20 cellular contexts compared by ENCODE assay signal in the genomic region with DNA sequence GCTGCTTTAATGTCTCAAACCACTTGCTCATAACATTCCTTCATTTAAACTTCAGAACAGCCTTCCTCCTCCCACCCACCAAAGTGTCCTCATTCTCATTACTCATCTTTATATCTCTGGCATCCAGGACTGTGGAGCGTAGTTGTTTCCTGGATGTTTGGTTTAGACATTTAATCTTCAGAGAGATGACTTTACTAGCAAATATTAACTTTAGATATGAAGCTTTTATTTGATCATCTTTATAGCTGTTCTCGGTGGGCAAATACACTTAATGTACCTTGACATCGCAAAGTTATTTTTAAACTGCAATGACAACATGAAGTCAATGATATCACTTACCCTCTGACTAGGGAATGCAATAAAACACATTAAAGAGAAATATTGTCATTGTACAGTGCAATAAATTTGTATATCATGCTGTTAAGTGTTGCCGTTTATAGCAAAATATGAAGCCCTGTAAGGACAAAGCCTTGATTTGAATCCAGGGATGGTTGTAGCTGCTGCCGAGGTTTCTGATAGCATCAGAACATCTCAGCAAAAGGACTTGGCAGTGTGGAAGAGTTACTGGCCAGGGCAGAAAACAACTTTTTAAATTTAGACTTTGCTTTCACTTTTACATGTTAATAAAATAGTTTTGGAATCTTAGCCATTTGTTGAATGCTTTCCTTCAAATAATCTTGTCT. TPM values are rescaled to one million over a fixed set of nuclear protein-coding genes. Genes with fewer than 3 reads are reported as not detected.
A peak's percentile ranks its signal among the peaks of the same experiment; 100 is the strongest.
DNase-seq lines count a peak whose midpoint lies in the region; TF ChIP-seq lines count a peak whose summit lies in the region.
"Had no signal": no experiment of that assay in that cellular context is flagged by ENCODE, and none has a peak within 500 bp of the region (broad histone marks: within the 10 kb centered on the region; RNA-seq: fewer than 3 reads in every experiment).

No MANE protein-coding gene starts in this region.

- H3K36me3 ChIP-seq in MG63 (no peaks in the 10 kb centered on the region), ovary (no peaks in the 10 kb centered on the region), ascending aorta (no peaks in the 10 kb centered on the region)
- H3K36me3 ChIP-seq: heart left ventricle had no signal

- no peak overlapping the region for H3K27ac ChIP-seq in ovary
- no peak overlapping the region for H3K27ac ChIP-seq in ascending aorta
- H3K27ac ChIP-seq: RWPE1 had no signal

- no peak for TF ChIP-seq CTCF in ovary (IDR thresholded peaks at IDR 0.05)
- TF ChIP-seq CTCF in ascending aorta (IDR thresholded peaks at IDR 0.05): no peak

- intact Hi-C loops in ovary (cut with DNase I): loop anchor here in 1 of 4 donors (5.0 kb wide), 1 partner anchor 62 kb away; no protein-coding TSS in a partner anchor
- intact Hi-C loops in ascending aorta (cut with DNase I): no loop called here

- H3K4me3 ChIP-seq in MG63 (peak overlapping the region; percentile 1; the same call in 1 of the 2 replicates), ovary (peak overlapping the region; percentile 9), ascending aorta (no peak overlapping the region)
- H3K4me3 ChIP-seq: heart left ventricle had no signal

- WGBS in ovary, 3 donors: 5 to 9% (median 9%) methylated on average over 5 of the region's 5 CpGs

- TF ChIP-seq POLR2A in ovary (IDR thresholded peaks at IDR 0.05): no peak

- H3K27me3 ChIP-seq in MG63 (no peaks in the 10 kb centered on the region), ovary (no peaks in the 10 kb centered on the region), ascending aorta (no peaks in the 10 kb centered on the region)

- DNase-seq in DMS53 treated with DMSO at 0.1 percent for 48 hours (lab: John Stamatoyannopoulos, UW; ENCODE audit: unreplicated experiment) (peak; percentile 25), MG63 (peak; percentile 39), fibroblast of gingiva (ENCODE audit: low read depth) (peak; percentile 14), ovary (no peak), medulla oblongata (ENCODE audit: extremely low spot score) (no peak), amygdala (lab: John Stamatoyannopoulos, UW) (no peak), epidermal melanocyte (ENCODE audit: insufficient read length, low spot score) (no peak), ascending aorta (ENCODE audit: low spot score in 2 of 2) (no peak)
- DNase-seq: activated CD4-positive, alpha-beta T cell treated with anti-CD3 and anti-CD28 coated beads, Interleukin-2, amount 50 U/mL, for 1 hour; activated T-cell treated with anti-CD3 and anti-CD28 coated beads, Interleukin-2, amount 50 U/mL, for 72 hours; aorta; effector CD8-positive, alpha-beta T cell; heart left ventricle; NCI-H1436; NCI-H526 treated with DMSO at 0.1 percent for 48 hours; stimulated activated naive CD8-positive, alpha-beta T cell treated with anti-CD3 and anti-CD28 coated beads, Interleukin-15, Interleukin-2, amounts not matched to agents 100 U/mL and 50 U/mL, for 24 hours had no signal

- TF ChIP-seq EP300 in ovary (IDR thresholded peaks at IDR 0.05): no peak

- H3K4me1 ChIP-seq in ovary (ENCODE audit: insufficient read depth) (no peaks in the 10 kb centered on the region), ascending aorta (peaks cover 0 to 5% of the 10 kb centered on the region in 2 donors)

- no peaks in the 10 kb centered on the region for H3K9me3 ChIP-seq in MG63
- H3K9me3 ChIP-seq in ovary: no peaks in the 10 kb centered on the region
- H3K9me3 ChIP-seq in ascending aorta: no peaks in the 10 kb centered on the region
- H3K9me3 ChIP-seq: heart left ventricle had no signal

RNA-seq across cellular contexts. Expression of a gene that starts 4.6 kb away (rescaled TPM):
- 6.4 and 16.0 TPM in 2 replicates for total RNA-seq in MG63 (2014; rRNA removed; shearing (Covaris generic); ENCODE audit: low replicate concordance)
- total RNA-seq in ovary (10 to 100 TPM in 5 of 7 donors, 1 to 10 TPM in 2; 7.4 to 44.9 (median 14.8) TPM), ascending aorta (27.2 TPM)
- 10 to 100 TPM in 1 of 2 donors, 1 to 10 TPM in 1; 2.9 to 24.3 TPM for polyA plus RNA-seq in ovary
- polyA plus RNA-seq: IgD-negative memory B cell had no signal

RNA-seq across cellular contexts. Expression of a gene that starts 21.9 kb away (rescaled TPM):
- 10.3 and 12.3 TPM in 2 replicates for total RNA-seq in MG63 (2014; rRNA removed; shearing (Covaris generic); ENCODE audit: low replicate concordance)
- total RNA-seq in ovary: 10 to 100 TPM; 14.6 to 25.7 (median 17.6) TPM
- polyA plus RNA-seq in ovary: 10 to 100 TPM; 16.9 to 23.4 TPM
- total RNA-seq in ascending aorta: 118 TPM
- total RNA-seq: activated T-cell treated with anti-CD3 and anti-CD28 coated beads, Interleukin-2, amount 50 U/mL, for 72 hours; G401; natural killer cell treated with Interleukin-12 subunit alpha and Interleukin-12 subunit beta and Interleukin-15 and Interleukin-18, amount 100 ng/mL, for 72 hours had no signal
- polyA plus RNA-seq: IgD-negative memory B cell had no signal

Comparison
In these comparisons a context has a peak if more than half of its experiments do, and no peak if none do; other contexts are left out.
1. DNase-seq: peak in DMS53 treated with DMSO at 0.1 percent for 48 hours (single experiment), MG63 (single experiment) and fibroblast of gingiva (single experiment); none in ovary (0 of 5), medulla oblongata (single experiment), amygdala (0 of 56), epidermal melanocyte (single experiment) and ascending aorta (0 of 2).
2. H3K4me3 ChIP-seq: peak in MG63 (single experiment) and ovary (single experiment); none in ascending aorta (0 of 2).